ENCODE assay signal across 15 cellular contexts in genomic region chr13:91153372-91153771, GRCh38.
"Had no signal": no experiment of that assay in that cellular context is flagged by ENCODE, and none has a peak within 500 bp of the region (broad histone marks: within the 10 kb centered on the region; RNA-seq: fewer than 3 reads in every experiment).

No MANE protein-coding gene starts in this region.

- H2AFZ ChIP-seq: parathyroid adenoma had no signal

- H3K36me3 Mint-ChIP-seq: activated naive CD8-positive, alpha-beta T cell treated with anti-CD3 and anti-CD28 coated beads, Interleukin-2, amount 10 ng/mL, durations not matched to agents 7 days and 5 days had no signal

- H3K9me3 Mint-ChIP-seq: activated naive CD8-positive, alpha-beta T cell treated with anti-CD3 and anti-CD28 coated beads, Interleukin-2, amount 10 ng/mL, durations not matched to agents 7 days and 5 days; activated T-helper 1 cell treated with anti-CD3 and anti-CD28 coated beads, Interleukin-12 subunit alpha, Interleukin-12 subunit beta, Interleukin-2, Interleukin-4 antibody, amounts not matched to agents 30 ng/mL and 10 ng/mL and 1 ng/mL, durations not matched to agents 14 hours and 24 hours and 36 hours had no signal

- H3K9ac ChIP-seq: parathyroid adenoma had no signal

- H3K4me1 Mint-ChIP-seq: activated naive CD8-positive, alpha-beta T cell treated with anti-CD3 and anti-CD28 coated beads, Interleukin-2, amount 10 ng/mL, durations not matched to agents 7 days and 5 days had no signal

- FAIRE-seq: endometrium, TTC549 had no signal

- H3K4me3 ChIP-seq: dorsolateral prefrontal cortex, uterus had no signal

- DNase-seq: activated naive CD4-positive, alpha-beta T cell; activated naive CD8-positive, alpha-beta T cell treated with anti-CD3 and anti-CD28 coated beads, Interleukin-2, amount 10 ng/mL, durations not matched to agents 7 days and 5 days; anterior cingulate cortex; dorsolateral prefrontal cortex; hypothalamus; left ventricle myocardium superior; stimulated activated CD4-positive, alpha-beta T cell treated with anti-CD3 and anti-CD28 coated beads, Interleukin-12 subunit alpha, Interleukin-12 subunit beta, amount 100 ng/mL, for 4 hours; stimulated activated CD4-positive, alpha-beta T cell treated with anti-CD3 and anti-CD28 coated beads, Interleukin-2, amount 100 ng/mL, for 24 hours; T-helper 2 cell; uterus had no signal

- ATAC-seq: esophagus mucosa, left ventricle myocardium superior had no signal

- H3K4me1 ChIP-seq: parathyroid adenoma, uterus had no signal

- H3K4me3 Mint-ChIP-seq: activated naive CD8-positive, alpha-beta T cell treated with anti-CD3 and anti-CD28 coated beads, Interleukin-2, amount 10 ng/mL, durations not matched to agents 7 days and 5 days; activated T-helper 1 cell treated with anti-CD3 and anti-CD28 coated beads, Interleukin-12 subunit alpha, Interleukin-12 subunit beta, Interleukin-2, Interleukin-4 antibody, amounts not matched to agents 30 ng/mL and 10 ng/mL and 1 ng/mL, durations not matched to agents 14 hours and 24 hours and 36 hours had no signal

- H3K9me3 ChIP-seq: uterus had no signal

- H3K36me3 ChIP-seq: uterus had no signal

- H3K27ac ChIP-seq: dorsolateral prefrontal cortex, parathyroid adenoma, uterus had no signal

- H3K27ac Mint-ChIP-seq: activated naive CD8-positive, alpha-beta T cell treated with anti-CD3 and anti-CD28 coated beads, Interleukin-2, amount 10 ng/mL, durations not matched to agents 7 days and 5 days; activated T-helper 1 cell treated with anti-CD3 and anti-CD28 coated beads, Interleukin-12 subunit alpha, Interleukin-12 subunit beta, Interleukin-2, Interleukin-4 antibody, amounts not matched to agents 30 ng/mL and 10 ng/mL and 1 ng/mL, durations not matched to agents 14 hours and 24 hours and 36 hours had no signal
